8 cellular contexts compared by ENCODE assay signal in genomic region chr20:49888341-49889244, GRCh38. TPM values are rescaled to one million over a fixed set of nuclear protein-coding genes. Genes with fewer than 3 reads are reported as not detected.
DNase-seq lines count a peak whose midpoint lies in the region; ATAC-seq and TF ChIP-seq lines count a peak whose summit lies in the region.

No MANE protein-coding gene starts in this region.

- H3K9me3 ChIP-seq in Loucy (ENCODE audit: insufficient read depth, low read depth, low read length) (no peaks in the 10 kb centered on the region), trophoblast cell (ENCODE audit: insufficient read depth, low read depth, low read length) (peaks cover 2% of the 10 kb centered on the region), vagina (no peaks in the 10 kb centered on the region)

- H3K27ac Mint-ChIP-seq in activated naive CD4-positive, alpha-beta T cell treated with anti-CD3 and anti-CD28 coated beads, Interleukin-2, amount 50 U/mL, for 72 hours: peak overlapping the region; percentile 50 to 56

- H3K79me1 ChIP-seq in trophoblast cell (ENCODE audit: low read length): no peaks in the 10 kb centered on the region

- no peaks in the 10 kb centered on the region for H3K9me2 ChIP-seq in Loucy (replicated peaks; ENCODE audit: low read depth, low read length)

- H3K27ac ChIP-seq in trophoblast cell (ENCODE audit: low read depth, low read length): no peak overlapping the region
- H3K27ac ChIP-seq in vagina: peak overlapping the region; percentile 3

- no peak for TF ChIP-seq POLR2A in vagina (IDR thresholded peaks at IDR 0.05)

- ATAC-seq in activated naive CD4-positive, alpha-beta T cell treated with anti-CD3 and anti-CD28 coated beads, Interleukin-2, amount 50 U/mL, for 72 hours: peak in 1 of 2 donors; percentile 63
- no peak for ATAC-seq in GM21723 (IDR thresholded peaks at IDR 0.05; ENCODE audit: unreplicated experiment)

- no peak overlapping the region for H2BK5ac ChIP-seq in trophoblast cell (ENCODE audit: low read depth, low read length, poor library complexity)

- H4K8ac ChIP-seq in trophoblast cell (ENCODE audit: low read depth, low read length): no peak overlapping the region

- H4K91ac ChIP-seq in trophoblast cell (ENCODE audit: low read depth, low read length): no peak overlapping the region

- H3K4me3 ChIP-seq in Loucy (ENCODE audit: low read length, poor library complexity, severe bottlenecking): no peak overlapping the region
- H3K4me3 ChIP-seq in trophoblast cell (ENCODE audit: low read depth, low read length): no peak overlapping the region
- no peak overlapping the region for H3K4me3 ChIP-seq in vagina

- no peak overlapping the region for H3K14ac ChIP-seq in trophoblast cell (ENCODE audit: low read length)

- H3F3A ChIP-seq in Loucy (ENCODE audit: low read depth): no peaks in the 10 kb centered on the region

- H3K23ac ChIP-seq in trophoblast cell (ENCODE audit: low read length): no peak overlapping the region

- H2BK12ac ChIP-seq in trophoblast cell (ENCODE audit: low read length): no peak overlapping the region

- H3K4me2 ChIP-seq in Loucy (ENCODE audit: low read depth, low read length, poor library complexity, severe bottlenecking) (no peak overlapping the region), trophoblast cell (ENCODE audit: low read length) (no peak overlapping the region)

- DNase-seq in DMS53 treated with DMSO at 0.1 percent for 48 hours (lab: John Stamatoyannopoulos, UW; ENCODE audit: unreplicated experiment): peak; percentile 30
- peak; percentile 64 for DNase-seq in SK-N-DZ (ENCODE audit: low spot score)
- DNase-seq in activated naive CD4-positive, alpha-beta T cell treated with anti-CD3 and anti-CD28 coated beads, Interleukin-2, amount 50 U/mL, for 72 hours (ENCODE audit: low spot score in 2 of 2): peak in 1 of 2 donors; percentile 64
- peak; percentile 86 for DNase-seq in germinal center (ENCODE audit: low spot score)
- DNase-seq in trophoblast cell: peak; percentile 35 to 78
- no peak for DNase-seq in vagina (ENCODE audit: extremely low spot score in 2 of 2)

- peaks cover 0 to 6% of the 10 kb centered on the region in 2 donors for H3K36me3 Mint-ChIP-seq in activated naive CD4-positive, alpha-beta T cell treated with anti-CD3 and anti-CD28 coated beads, Interleukin-2, amount 50 U/mL, for 72 hours

- no peaks in the 10 kb centered on the region for H3K79me2 ChIP-seq in Loucy (ENCODE audit: insufficient read depth, low read length)
- no peaks in the 10 kb centered on the region for H3K79me2 ChIP-seq in trophoblast cell (ENCODE audit: control insufficient read depth, insufficient read depth, low read length, poor library complexity)

- H3K27me3 ChIP-seq in Loucy (ENCODE audit: insufficient read depth, low read length, poor library complexity, severe bottlenecking) (no peaks in the 10 kb centered on the region), trophoblast cell (ENCODE audit: insufficient read depth, low read length) (no peaks in the 10 kb centered on the region), vagina (no peaks in the 10 kb centered on the region)

- no peaks in the 10 kb centered on the region for H3K9me3 Mint-ChIP-seq in activated naive CD4-positive, alpha-beta T cell treated with anti-CD3 and anti-CD28 coated beads, Interleukin-2, amount 50 U/mL, for 72 hours

- no peak overlapping the region for H3K9ac ChIP-seq in Loucy (ENCODE audit: low read depth, low read length, poor library complexity, severe bottlenecking)
- no peak overlapping the region for H3K9ac ChIP-seq in trophoblast cell (ENCODE audit: low read length)

- H2BK120ac ChIP-seq in trophoblast cell (ENCODE audit: insufficient read depth, low read length, poor library complexity): no peak overlapping the region

- H3K36me3 ChIP-seq in Loucy (ENCODE audit: insufficient read depth, low read length) (peaks cover 17% of the 10 kb centered on the region; the same call in 1 of the 2 replicates), trophoblast cell (ENCODE audit: control insufficient read depth in 1 of 2, insufficient read depth in 2 of 2, low read length in 2 of 2) (peaks cover 18 to 23% of the 10 kb centered on the region in 2 experiments), vagina (peaks cover 0 to 25% of the 10 kb centered on the region in 2 donors)

- no peak overlapping the region for H3K4ac ChIP-seq in trophoblast cell (ENCODE audit: low read depth, low read length)

- H3K18ac ChIP-seq in trophoblast cell (ENCODE audit: low read length): no peak overlapping the region

- H2AK5ac ChIP-seq in trophoblast cell (ENCODE audit: low read length): no peak overlapping the region

- no peaks in the 10 kb centered on the region for H4K20me1 ChIP-seq in Loucy (ENCODE audit: insufficient read depth, low read length, poor library complexity, severe bottlenecking)

- no peak overlapping the region for H4K12ac ChIP-seq in trophoblast cell (ENCODE audit: low read depth, low read length)

- no peak overlapping the region for H2AFZ ChIP-seq in Loucy (ENCODE audit: low read length)
- H2AFZ ChIP-seq in trophoblast cell (ENCODE audit: insufficient read depth, low read length, poor library complexity): no peak overlapping the region

- intact Hi-C loops in vagina (cut with DNase I): no loop called here

- no CpG with 5 or more reads among the region's 18 CpGs for WGBS in trophoblast cell (ENCODE audit: extremely low coverage, insufficient coverage, insufficient read length)

- TF ChIP-seq CTCF in Loucy (conservative IDR thresholded peaks at IDR 0.05; ENCODE audit: low read length): peak; percentile 91
- peak; percentile 11 to 59 (median 54) for TF ChIP-seq CTCF in vagina (IDR thresholded peaks at IDR 0.05)

- no peaks in the 10 kb centered on the region for H3K4me1 ChIP-seq in Loucy (ENCODE audit: insufficient read depth, low read length, poor library complexity, severe bottlenecking)
- no peaks in the 10 kb centered on the region for H3K4me1 ChIP-seq in trophoblast cell (ENCODE audit: control insufficient read depth in 1 of 2, insufficient read depth in 2 of 2, low read length in 2 of 2)
- H3K4me1 ChIP-seq in vagina: peaks cover 12% of the 10 kb centered on the region

RNA-seq across cellular contexts. Expression of gene SPATA2, which starts 26.7 kb away (rescaled TPM):
- 3.1 and 4.7 TPM in 2 replicates for polyA plus RNA-seq in SK-N-DZ (2014; cell fraction: cytosol; rRNA removed)
- 2.7 and 3.0 TPM in 2 replicates for polyA plus RNA-seq in SK-N-DZ (2014; cell fraction: nucleus; rRNA removed)
- 1 to 10 TPM; 7.2 to 7.9 TPM for total RNA-seq in activated naive CD4-positive, alpha-beta T cell treated with anti-CD3 and anti-CD28 coated beads, Interleukin-2, amount 50 U/mL, for 72 hours
- polyA plus RNA-seq in trophoblast cell (2013): 8.8 and 9.0 TPM in 2 replicates
- 4.7 TPM for total RNA-seq in vagina

RNA-seq across cellular contexts. Expression of gene RNF114, which starts 47.6 kb away (rescaled TPM):
- 138 and 182 TPM in 2 replicates for polyA plus RNA-seq in SK-N-DZ (2014; cell fraction: cytosol; rRNA removed)
- 121 and 145 TPM in 2 replicates for polyA plus RNA-seq in SK-N-DZ (2014; cell fraction: nucleus; rRNA removed)
- total RNA-seq in activated naive CD4-positive, alpha-beta T cell treated with anti-CD3 and anti-CD28 coated beads, Interleukin-2, amount 50 U/mL, for 72 hours: 10 to 100 TPM; 60.9 to 66.0 TPM
- 56.6 and 56.7 TPM in 2 replicates for polyA plus RNA-seq in trophoblast cell (2013)
- 153 TPM for total RNA-seq in vagina

Comparison
In these comparisons a context has a peak if more than half of its experiments do, and no peak if none do; other contexts are left out.
1. DNase-seq: peak in DMS53 treated with DMSO at 0.1 percent for 48 hours (single experiment), SK-N-DZ (single experiment), germinal center (single experiment) and trophoblast cell (2 of 2); none in vagina (0 of 2).